In genomic region chr1:164191191-164191590, GRCh38 we compare ENCODE assay signal across 24 cellular contexts.
DNase-seq lines count a peak whose midpoint lies in the region; FAIRE-seq and TF ChIP-seq lines count a peak whose summit lies in the region.
"Had no signal": no experiment of that assay in that cellular context is flagged by ENCODE, and none has a peak within 500 bp of the region (broad histone marks: within the 10 kb centered on the region; RNA-seq: fewer than 3 reads in every experiment).

No MANE protein-coding gene starts in this region.

- intact Hi-C loops in tibial artery (cut with DNase I; ENCODE audit: low total_unique reads), result no loop called here

- DNase-seq in D721Med (ENCODE audit: insufficient read length, low spot score) (no peak), tibial artery (no peak), hepatocyte (ENCODE audit: low spot score) (no peak)
- DNase-seq: 8988T; AML-193; Caco-2; Calu3; CD4-positive, alpha-beta T cell; CD8-positive, alpha-beta T cell; DMS 273 treated with DMSO at 0.1 percent for 48 hours; DMS153; DMS53; DMS79; DND-41; EL; GDM1 had no signal

- H3K4me1 ChIP-seq in tibial artery (no peaks in the 10 kb centered on the region), hepatocyte (ENCODE audit: insufficient read depth) (no peaks in the 10 kb centered on the region)
- H3K4me1 ChIP-seq: BLaER1 treated with 17β-estradiol and CSF1 and Interleukin-3, amounts not matched to agents 10 nM and 100 nM; Caco-2 had no signal

- no peaks in the 10 kb centered on the region for H3K36me3 ChIP-seq in tibial artery
- no peaks in the 10 kb centered on the region for H3K36me3 ChIP-seq in hepatocyte (replicated peaks; ENCODE audit: insufficient read depth, low read depth)
- H3K36me3 ChIP-seq: BLaER1 treated with 17β-estradiol and CSF1 and Interleukin-3, amounts not matched to agents 10 nM and 100 nM had no signal

- no peak overlapping the region for H3K4me2 ChIP-seq in hepatocyte
- H3K4me2 ChIP-seq: BLaER1 treated with 17β-estradiol and CSF1 and Interleukin-3, amounts not matched to agents 10 nM and 100 nM had no signal

- no peaks in the 10 kb centered on the region for H3K9me3 ChIP-seq in tibial artery
- H3K9me3 ChIP-seq in hepatocyte (ENCODE audit: low read depth), result no peaks in the 10 kb centered on the region
- H3K9me3 ChIP-seq: BLaER1 treated with 17β-estradiol and CSF1 and Interleukin-3, amounts not matched to agents 10 nM and 100 nM; Caco-2 had no signal

- H3K9me2 ChIP-seq in hepatocyte (replicated peaks; ENCODE audit: insufficient read depth), result no peaks in the 10 kb centered on the region

- no peak for TF ChIP-seq CTCF in 22Rv1 (IDR thresholded peaks at IDR 0.05)
- TF ChIP-seq CTCF in D721Med (IDR thresholded peaks at IDR 0.05; ENCODE audit: insufficient read depth, missing control alignments), result no peak
- TF ChIP-seq CTCF in VCaP (conservative IDR thresholded peaks at IDR 0.05), result no peak
- no peak for TF ChIP-seq CTCF in tibial artery (IDR thresholded peaks at IDR 0.05)
- no peak for TF ChIP-seq CTCF in hepatocyte (IDR thresholded peaks at IDR 0.05; ENCODE audit: poor library complexity)

- no peak overlapping the region for H3K4me3 ChIP-seq in tibial artery
- no peak overlapping the region for H3K4me3 ChIP-seq in hepatocyte
- H3K4me3 ChIP-seq: BLaER1 treated with 17β-estradiol and CSF1 and Interleukin-3, amounts not matched to agents 10 nM and 100 nM; GM12878 had no signal

- no peak overlapping the region for H2AFZ ChIP-seq in hepatocyte

- FAIRE-seq in D721Med (lab: Jason Lieb, UNC), result peak; percentile 55
- FAIRE-seq: A204.1, GM12878, GM12892, GM18507 had no signal

- peak overlapping the region; percentile 44 for H3K27ac ChIP-seq in 22Rv1
- H3K27ac ChIP-seq in VCaP, result peak overlapping the region; percentile 22
- H3K27ac ChIP-seq in tibial artery, result no peak overlapping the region
- H3K27ac ChIP-seq in hepatocyte, result no peak overlapping the region
- H3K27ac ChIP-seq: BLaER1 treated with 17β-estradiol and CSF1 and Interleukin-3, amounts not matched to agents 10 nM and 100 nM; C4-2B had no signal

- H3K27me3 ChIP-seq in tibial artery (no peaks in the 10 kb centered on the region), hepatocyte (no peaks in the 10 kb centered on the region)
- H3K27me3 ChIP-seq: BLaER1 treated with 17β-estradiol and CSF1 and Interleukin-3, amounts not matched to agents 10 nM and 100 nM had no signal

- H4K20me1 ChIP-seq in hepatocyte (ENCODE audit: insufficient read depth, poor library complexity, severe bottlenecking), result no peaks in the 10 kb centered on the region
- H4K20me1 ChIP-seq: BLaER1 treated with 17β-estradiol and CSF1 and Interleukin-3, amounts not matched to agents 10 nM and 100 nM had no signal

- H3K79me2 ChIP-seq in hepatocyte, result no peaks in the 10 kb centered on the region

Comparison
In these comparisons a context has a peak if more than half of its experiments do, and no peak if none do; other contexts are left out.
1. H3K27ac ChIP-seq: peak in 22Rv1 (single experiment) and VCaP (single experiment); none in tibial artery (0 of 2) and hepatocyte (single experiment).